In genomic region chr6:141291322-141291721, GRCh38 we compare ENCODE assay signal across 13 cellular contexts.
"Had no signal": no experiment of that assay in that cellular context is flagged by ENCODE, and none has a peak within 500 bp of the region (broad histone marks: within the 10 kb centered on the region; RNA-seq: fewer than 3 reads in every experiment).

No MANE protein-coding gene starts in this region.

- ATAC-seq: lower lobe of right lung; stimulated activated naive B cell treated with anti-CD40 and anti-IgM and Interleukin-4, amounts not matched to agents 10 μg/mL and 1 μg/mL and 100 μg/mL, for 72 hours had no signal

- H3K27ac ChIP-seq: dorsolateral prefrontal cortex, lower lobe of right lung, thoracic aorta, upper lobe of left lung, WERI-Rb-1 had no signal

- H3K4me1 ChIP-seq: lower lobe of right lung, upper lobe of left lung had no signal

- H3K36me3 ChIP-seq: lower lobe of right lung, thoracic aorta, upper lobe of left lung, WERI-Rb-1 had no signal

- DNase-seq: activated CD4-positive, alpha-beta T cell treated with anti-CD3 and anti-CD28 coated beads, Interleukin-2, amount 50 U/mL, for 4 hours; activated naive CD4-positive, alpha-beta T cell; activated naive CD8-positive, alpha-beta T cell treated with anti-CD3 and anti-CD28 coated beads for 36 hours; amniotic stem cell; caudate nucleus; dorsolateral prefrontal cortex; endodermal cell; lower lobe of right lung; nucleus accumbens; stimulated activated naive B cell treated with anti-CD40 and anti-IgM and Interleukin-4, amounts not matched to agents 10 μg/mL and 1 μg/mL and 100 μg/mL, for 72 hours; upper lobe of left lung; WERI-Rb-1 had no signal

- H3K27me3 ChIP-seq: dorsolateral prefrontal cortex, upper lobe of left lung had no signal

- H3K9me3 ChIP-seq: thoracic aorta, upper lobe of left lung had no signal

- H3K4me3 ChIP-seq: dorsolateral prefrontal cortex, lower lobe of right lung, thoracic aorta, upper lobe of left lung had no signal
